Comparison of ENCODE assay signal across 8 cellular contexts in the genomic region with DNA sequence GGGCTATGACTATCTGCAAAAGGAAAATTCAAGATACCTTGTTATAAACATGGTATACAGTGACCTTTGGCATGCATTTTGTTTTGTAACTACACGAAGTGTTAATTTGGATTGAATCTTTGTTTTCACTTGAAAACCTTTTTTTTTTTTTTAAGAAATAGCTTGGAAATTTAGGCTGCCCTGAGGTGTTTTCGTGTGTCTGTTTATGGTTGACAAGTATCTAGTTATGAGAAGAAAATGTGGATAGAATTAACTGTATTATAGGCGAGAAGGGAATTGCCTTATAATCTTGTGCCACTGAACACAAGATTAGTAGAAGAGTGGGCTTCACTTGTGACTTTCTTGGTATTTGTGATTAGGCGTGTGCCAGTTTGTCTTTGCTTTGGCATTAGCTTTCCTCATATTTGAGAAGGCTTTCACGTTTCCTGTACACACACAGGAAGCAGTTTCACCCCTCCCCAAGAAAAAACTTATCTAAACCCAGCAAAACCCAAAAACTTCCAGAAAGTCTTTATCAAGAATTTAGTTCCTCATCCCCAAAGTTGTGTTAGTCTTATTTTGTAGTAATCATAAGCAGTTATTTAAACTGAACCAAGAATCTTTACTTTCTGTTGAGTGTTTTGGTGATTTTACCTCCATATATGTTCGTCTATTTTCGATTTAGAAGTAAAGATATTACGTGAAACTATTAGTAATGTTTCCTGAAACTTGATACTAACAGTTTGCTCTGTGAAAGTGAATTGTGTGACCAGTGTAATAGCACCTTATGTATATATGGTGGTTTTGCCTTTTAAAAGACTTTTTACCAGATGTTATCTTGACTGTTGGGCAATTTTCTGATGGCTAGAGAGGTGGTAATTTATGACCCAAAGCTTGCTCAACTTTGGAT. TPM values are rescaled to one million over a fixed set of nuclear protein-coding genes. Genes with fewer than 3 reads are reported as not detected.
DNase-seq lines count a peak whose midpoint lies in the region; ATAC-seq and TF ChIP-seq lines count a peak whose summit lies in the region.

No MANE protein-coding gene starts in this region.

- no peak for DNase-seq in CD8-positive, alpha-beta memory T cell
- no peak for DNase-seq in RWPE2 (ENCODE audit: low spot score)
- DNase-seq in esophagus squamous epithelium (lab: John Stamatoyannopoulos, UW): no peak
- DNase-seq in smooth muscle cell (lab: John Stamatoyannopoulos, UW; ENCODE audit: unreplicated experiment): no peak
- no peak for DNase-seq in hypothalamus (lab: John Stamatoyannopoulos, UW)
- DNase-seq in anterior cingulate cortex (lab: John Stamatoyannopoulos, UW): no peak

- no peak overlapping the region for H2AFZ ChIP-seq in smooth muscle cell (ENCODE audit: low read depth)

- H3F3A ChIP-seq in smooth muscle cell (ENCODE audit: low read depth): peaks cover 13% of the 10 kb centered on the region

- H3K27me3 ChIP-seq in CD8-positive, alpha-beta memory T cell (ENCODE audit: insufficient read depth, low read length, poor library complexity, severe bottlenecking): no peaks in the 10 kb centered on the region
- H3K27me3 ChIP-seq in RWPE2 (ENCODE audit: insufficient read depth, poor library complexity, severe bottlenecking): no peaks in the 10 kb centered on the region
- no peaks in the 10 kb centered on the region for H3K27me3 ChIP-seq in esophagus squamous epithelium
- no peaks in the 10 kb centered on the region for H3K27me3 ChIP-seq in smooth muscle cell (ENCODE audit: low read depth)

- peaks cover 77% of the 10 kb centered on the region for H4K20me1 ChIP-seq in smooth muscle cell (ENCODE audit: low read depth)

- H3K4me3 ChIP-seq in CD8-positive, alpha-beta memory T cell (ENCODE audit: low read length): peak overlapping the region; percentile 80
- H3K4me3 ChIP-seq in RWPE2 (ENCODE audit: severe bottlenecking): peak overlapping the region; percentile 83
- peak overlapping the region in 3 of 4 donors; percentile 20 to 81 (median 78) for H3K4me3 ChIP-seq in esophagus squamous epithelium
- peak overlapping the region; percentile 98 for H3K4me3 ChIP-seq in smooth muscle cell

- peaks cover 0 to 5% (median 0%) of the 10 kb centered on the region in 5 donors for H3K9me3 Mint-ChIP-seq in CD8-positive, alpha-beta memory T cell

- peaks cover 0 to 6% of the 10 kb centered on the region in 2 donors for H3K27me3 Mint-ChIP-seq in CD8-positive, alpha-beta memory T cell

- peak overlapping the region; percentile 84 for H3K4me2 ChIP-seq in smooth muscle cell

- H3K27ac ChIP-seq in CD8-positive, alpha-beta memory T cell (ENCODE audit: low read depth, low read length): peak overlapping the region; percentile 86
- peak overlapping the region; percentile 90 for H3K27ac ChIP-seq in RWPE2 (ENCODE audit: poor library complexity, severe bottlenecking)
- H3K27ac ChIP-seq in esophagus squamous epithelium: peak overlapping the region; percentile 56 to 100 (median 100)
- peak overlapping the region; percentile 99 for H3K27ac ChIP-seq in smooth muscle cell (ENCODE audit: low read depth)

- peak overlapping the region; percentile 83 to 95 (median 92) for H3K4me3 Mint-ChIP-seq in CD8-positive, alpha-beta memory T cell

- no peak for TF ChIP-seq POLR2A in esophagus squamous epithelium (IDR thresholded peaks at IDR 0.05)

- ATAC-seq in GM21786 (IDR thresholded peaks at IDR 0.05; ENCODE audit: unreplicated experiment) (peak; percentile 30), RWPE2 (ENCODE audit: low read depth) (peak; percentile 33; the same call in 2 of the 3 replicates), HG03139 (IDR thresholded peaks at IDR 0.05; ENCODE audit: unreplicated experiment) (no peak)

- POLR2A ChIA-PET in CD8-positive, alpha-beta memory T cell (lab: Charles Lee): interaction anchor here (0.5 to 1.0 kb wide), 4 partner anchors 12 to 105 kb away, joined by 3 read pairs; no protein-coding TSS in a partner anchor

- 8 to 12% methylated on average over 8 of the region's 8 CpGs for WGBS in esophagus squamous epithelium, 2 donors
- 34% methylated on average over 8 of the region's 8 CpGs for WGBS in smooth muscle cell (ENCODE audit: low lambda C conversion rate)

- peaks cover 0 to 17% (median 0%) of the 10 kb centered on the region in 3 donors for H3K36me3 Mint-ChIP-seq in CD8-positive, alpha-beta memory T cell

- no peaks in the 10 kb centered on the region for H3K36me3 ChIP-seq in CD8-positive, alpha-beta memory T cell (ENCODE audit: insufficient read depth, low read length)
- H3K36me3 ChIP-seq in RWPE2 (ENCODE audit: low read depth) (no peaks in the 10 kb centered on the region), esophagus squamous epithelium (no peaks in the 10 kb centered on the region), smooth muscle cell (ENCODE audit: low read depth) (no peaks in the 10 kb centered on the region)

- H3K4me1 Mint-ChIP-seq in CD8-positive, alpha-beta memory T cell: peaks cover 66 to 72% (median 71%) of the 10 kb centered on the region in 3 donors

- peaks cover 62% of the 10 kb centered on the region for H3K4me1 ChIP-seq in CD8-positive, alpha-beta memory T cell (ENCODE audit: insufficient read depth, low read length)
- H3K4me1 ChIP-seq in RWPE2 (ENCODE audit: insufficient read depth, poor library complexity, severe bottlenecking): peaks cover 52% of the 10 kb centered on the region
- peaks cover 12 to 74% (median 52%) of the 10 kb centered on the region in 3 donors for H3K4me1 ChIP-seq in esophagus squamous epithelium
- peaks cover 49% of the 10 kb centered on the region for H3K4me1 ChIP-seq in smooth muscle cell (ENCODE audit: low read depth)

- peak overlapping the region; percentile 98 for H3K9ac ChIP-seq in smooth muscle cell (ENCODE audit: low read depth)

- H3K79me2 ChIP-seq in smooth muscle cell (ENCODE audit: low read depth): peaks cover 78% of the 10 kb centered on the region

- TF ChIP-seq CTCF in RWPE2 (IDR thresholded peaks at IDR 0.05; ENCODE audit: poor library complexity, severe bottlenecking) (no peak), esophagus squamous epithelium (IDR thresholded peaks at IDR 0.05) (no peak), smooth muscle cell (IDR thresholded peaks at IDR 0.05; ENCODE audit: borderline replicate concordance, insufficient read depth, poor library complexity, severe bottlenecking) (no peak)

- no peaks in the 10 kb centered on the region for H3K9me3 ChIP-seq in CD8-positive, alpha-beta memory T cell (ENCODE audit: low read length)
- H3K9me3 ChIP-seq in RWPE2 (ENCODE audit: severe bottlenecking) (no peaks in the 10 kb centered on the region), esophagus squamous epithelium (no peaks in the 10 kb centered on the region), smooth muscle cell (replicated peaks; ENCODE audit: low read depth) (no peaks in the 10 kb centered on the region)

- intact Hi-C loops in esophagus squamous epithelium (cut with DNase I): no loop called here

- CTCF ChIA-PET in CD8-positive, alpha-beta memory T cell (lab: Charles Lee): interaction anchor here (1.0 to 1.6 kb wide), 3 partner anchors 11 to 194 kb away, joined by 3 to 6 read pairs (median 3); a partner anchor contains a TSS

- H3K27ac Mint-ChIP-seq in CD8-positive, alpha-beta memory T cell: peak overlapping the region; percentile 73 to 95 (median 88)

RNA-seq across cellular contexts. Expression of a gene that starts 3.8 kb away (rescaled TPM):
- 10 to 100 TPM; 66.1 to 69.6 TPM for total RNA-seq in CD8-positive, alpha-beta memory T cell
- polyA plus RNA-seq in CD8-positive, alpha-beta memory T cell: 3.7 TPM
- 10 to 100 TPM; 37.8 to 61.0 (median 45.4) TPM for total RNA-seq in esophagus squamous epithelium
- 54.9 and 61.7 TPM in 2 replicates for total RNA-seq in smooth muscle cell
- polyA plus RNA-seq in smooth muscle cell: 2.4 and 3.5 TPM in 2 replicates
